8 cellular contexts compared by ENCODE assay signal in the genomic region with DNA sequence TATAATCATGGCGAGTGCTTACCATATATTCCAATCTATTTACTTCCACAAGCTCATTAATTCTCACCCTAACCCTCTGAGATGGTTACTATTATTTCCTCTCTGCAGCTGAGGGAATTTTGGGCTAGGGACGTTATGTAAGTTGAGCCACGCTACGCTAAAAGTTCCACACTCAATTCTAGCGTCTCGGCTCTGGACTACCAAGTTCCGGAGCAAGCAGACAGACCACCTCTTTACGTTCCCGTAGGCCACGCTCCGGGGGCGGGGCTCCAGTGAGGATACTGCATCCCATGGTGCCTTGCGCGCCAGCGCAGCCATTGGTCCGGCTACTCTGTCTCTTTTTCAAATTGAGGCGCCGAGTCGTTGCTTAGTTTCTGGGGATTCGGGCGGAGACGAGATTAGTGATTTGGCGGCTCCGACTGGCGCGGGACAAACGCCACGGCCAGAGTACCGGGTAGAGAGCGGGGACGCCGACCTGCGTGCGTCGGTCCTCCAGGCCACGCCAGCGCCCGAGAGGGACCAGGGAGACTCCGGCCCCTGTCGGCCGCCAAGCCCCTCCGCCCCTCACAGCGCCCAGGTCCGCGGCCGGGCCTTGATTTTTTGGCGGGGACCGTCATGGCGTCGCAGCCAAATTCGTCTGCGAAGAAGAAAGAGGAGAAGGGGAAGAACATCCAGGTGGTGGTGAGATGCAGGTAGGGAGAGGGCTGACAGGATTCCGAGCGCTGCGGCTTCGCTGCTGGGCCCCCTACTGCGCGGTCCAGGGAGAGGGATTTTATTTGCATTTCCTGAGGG. TPM values are rescaled to one million over a fixed set of nuclear protein-coding genes. Genes with fewer than 3 reads are reported as not detected.
DNase-seq lines count a peak whose midpoint lies in the region; ATAC-seq and TF ChIP-seq lines count a peak whose summit lies in the region.

A gene (plus strand): TSS at position 370 of the 792 bp plus-strand sequence. CDS start 246 bp downstream, at position 616.

- H3K36me3 Mint-ChIP-seq in activated naive CD4-positive, alpha-beta T cell treated with anti-CD3 and anti-CD28 coated beads for 36 hours (ENCODE audit: low read depth), result peaks cover 12% of the 10 kb centered on the region

- intact Hi-C loops in activated naive CD4-positive, alpha-beta T cell treated with anti-CD3 and anti-CD28 coated beads for 36 hours (cut with micrococcal nuclease), result loop anchor here (1.0 to 5.0 kb wide), 11 partner anchors 49 to 1371 kb away; a partner anchor contains a TSS

- peaks cover 0 to 31% (median 0%) of the 10 kb centered on the region in 3 donors for H3K4me1 ChIP-seq in gastroesophageal sphincter
- H3K4me1 ChIP-seq in neutrophil (ENCODE audit: control insufficient read depth in 1 of 2, insufficient read depth in 1 of 2, low read depth in 1 of 2, low read length in 1 of 2), result peaks cover 46 to 49% of the 10 kb centered on the region in 2 experiments

- ATAC-seq in gastroesophageal sphincter, result peak; percentile 93

- H3K36me3 ChIP-seq in gastroesophageal sphincter (no peaks in the 10 kb centered on the region), neutrophil (no peaks in the 10 kb centered on the region)

- CTCF ChIA-PET in HEK293T (lab: Yijun Ruan, JAX), result no interaction called here
- CTCF ChIA-PET in activated naive CD4-positive, alpha-beta T cell treated with anti-CD3 and anti-CD28 coated beads for 36 hours (lab: Charles Lee), result no interaction called here

- H3K27me3 ChIP-seq in gastroesophageal sphincter (no peaks in the 10 kb centered on the region), neutrophil (no peaks in the 10 kb centered on the region)

- H3K27ac ChIP-seq in gastroesophageal sphincter (peak within 1 kb of the TSS; percentile 88 to 98 (median 94)), neutrophil (peak within 1 kb of the TSS; percentile 85)

- DNase-seq in GF-D8 (lab: John Stamatoyannopoulos, UW) (peak; percentile 88), HEK293T (ENCODE audit: extremely low spot score) (peak; percentile 92), NAMALWA (ENCODE audit: low spot score) (peak; percentile 98), SK-N-DZ (ENCODE audit: low spot score) (peak; percentile 97), superior temporal gyrus (ENCODE audit: extremely low spot score) (peak; percentile 98)
- peak; percentile 99 for DNase-seq in activated naive CD4-positive, alpha-beta T cell treated with anti-CD3 and anti-CD28 coated beads for 36 hours

- peaks cover 23% of the 10 kb centered on the region for H3K4me1 Mint-ChIP-seq in activated naive CD4-positive, alpha-beta T cell treated with anti-CD3 and anti-CD28 coated beads for 36 hours (ENCODE audit: low read depth)

- H3K27me3 Mint-ChIP-seq in activated naive CD4-positive, alpha-beta T cell treated with anti-CD3 and anti-CD28 coated beads for 36 hours (ENCODE audit: low read depth), result no peaks in the 10 kb centered on the region

- H3K4me3 ChIP-seq in gastroesophageal sphincter, result peak within 1 kb of the TSS; percentile 64 to 71
- peak within 1 kb of the TSS; percentile 71 to 92 for H3K4me3 ChIP-seq in neutrophil (ENCODE audit: low read depth in 1 of 2, low read length in 1 of 2)

- WGBS in gastroesophageal sphincter (ENCODE audit: low coverage in 1 of 2), 2 donors, result 0 to 1% methylated on average over 16 to 17 of the region's 58 CpGs

- no peaks in the 10 kb centered on the region for H3K9me3 Mint-ChIP-seq in activated naive CD4-positive, alpha-beta T cell treated with anti-CD3 and anti-CD28 coated beads for 36 hours

- POLR2A ChIA-PET in HEK293T (lab: Yijun Ruan, JAX), result interaction anchor here (1.8 to 2.7 kb wide), 2 partner anchors 19 to 23 kb away, joined by 7 to 39 read pairs; a partner anchor contains a TSS

- no peak for TF ChIP-seq EP300 in gastroesophageal sphincter (IDR thresholded peaks at IDR 0.05)

- TF ChIP-seq POLR2A in gastroesophageal sphincter (IDR thresholded peaks at IDR 0.05), result peak; percentile 78 to 93

- peak within 1 kb of the TSS; percentile 95 for H3K4me3 Mint-ChIP-seq in activated naive CD4-positive, alpha-beta T cell treated with anti-CD3 and anti-CD28 coated beads for 36 hours

- H3K9me3 ChIP-seq in gastroesophageal sphincter (no peaks in the 10 kb centered on the region), neutrophil (no peaks in the 10 kb centered on the region)

- peak within 1 kb of the TSS; percentile 99 for H3K27ac Mint-ChIP-seq in activated naive CD4-positive, alpha-beta T cell treated with anti-CD3 and anti-CD28 coated beads for 36 hours

- no peak for TF ChIP-seq CTCF in gastroesophageal sphincter (IDR thresholded peaks at IDR 0.05)
- TF ChIP-seq CTCF in neutrophil (IDR thresholded peaks at IDR 0.05), result no peak

TF ChIP-seq in HEK293T, 16 proteins besides CTCF, POLR2A, EP300 and RAD21:
- peak; percentile 39; the same call in 1 of the 2 replicates for TF ChIP-seq L3MBTL2 (conservative IDR thresholded peaks at IDR 0.05)
- TF ChIP-seq LEF1 (IDR thresholded peaks at IDR 0.05; ENCODE audit: borderline replicate concordance), result no peak
- peak; percentile 50 for TF ChIP-seq ELF4 (IDR thresholded peaks at IDR 0.05)
- TF ChIP-seq ARNT (IDR thresholded peaks at IDR 0.05), result 0 out of 2 replicates have a peak, but pooled peaks have one; percentile 12
- TF ChIP-seq FOXA1 (IDR thresholded peaks at IDR 0.05), result no peak
- no peak for TF ChIP-seq ZNF384 (IDR thresholded peaks at IDR 0.05)
- TF ChIP-seq FOXM1 (IDR thresholded peaks at IDR 0.05; ENCODE audit: borderline replicate concordance), result peak; percentile 97
- TF ChIP-seq, protein P1, sequence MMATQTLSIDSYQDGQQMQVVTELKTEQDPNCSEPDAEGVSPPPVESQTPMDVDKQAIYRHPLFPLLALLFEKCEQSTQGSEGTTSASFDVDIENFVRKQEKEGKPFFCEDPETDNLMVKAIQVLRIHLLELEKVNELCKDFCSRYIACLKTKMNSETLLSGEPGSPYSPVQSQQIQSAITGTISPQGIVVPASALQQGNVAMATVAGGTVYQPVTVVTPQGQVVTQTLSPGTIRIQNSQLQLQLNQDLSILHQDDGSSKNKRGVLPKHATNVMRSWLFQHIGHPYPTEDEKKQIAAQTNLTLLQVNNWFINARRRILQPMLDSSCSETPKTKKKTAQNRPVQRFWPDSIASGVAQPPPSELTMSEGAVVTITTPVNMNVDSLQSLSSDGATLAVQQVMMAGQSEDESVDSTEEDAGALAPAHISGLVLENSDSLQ (IDR thresholded peaks at IDR 0.05), result no peak

RNA-seq across cellular contexts. Expression of the gene that starts here (rescaled TPM):
- polyA plus RNA-seq in SK-N-DZ (2014; cell fraction: cytosol; rRNA removed), result 61.0 and 65.7 TPM in 2 replicates
- 26.1 and 30.0 TPM in 2 replicates for polyA plus RNA-seq in SK-N-DZ (2014; cell fraction: nucleus; rRNA removed)
- 10 to 100 TPM; 43.2 to 43.4 TPM for total RNA-seq in activated naive CD4-positive, alpha-beta T cell treated with anti-CD3 and anti-CD28 coated beads for 36 hours
- total RNA-seq in gastroesophageal sphincter, result 1 to 10 TPM in 1 of 4 donors, under 1 TPM in 3; 0.27 to 1.6 (median 0.44) TPM

Comparison
In these comparisons a context has a peak if more than half of its experiments do, and no peak if none do; other contexts are left out.
1. Peak in every context shown above with its lines: DNase-seq, ATAC-seq, H3K4me3 ChIP-seq and H3K27ac ChIP-seq.
2. RNA of the gene that starts here (total RNA-seq): 43.2 to 43.4 TPM in activated naive CD4-positive, alpha-beta T cell treated with anti-CD3 and anti-CD28 coated beads for 36 hours; 0.27 to 1.6 TPM in gastroesophageal sphincter; every median in the first group is over 10 times any median in the second.